ENCODE assay signal across 32 cellular contexts in genomic region chr5:5385326-5385725, GRCh38.
"Had no signal": no experiment of that assay in that cellular context is flagged by ENCODE, and none has a peak within 500 bp of the region (broad histone marks: within the 10 kb centered on the region; RNA-seq: fewer than 3 reads in every experiment).

No MANE protein-coding gene starts in this region.

- H3K36me3 ChIP-seq: brain microvascular endothelial cell, WERI-Rb-1 had no signal

- H3K27ac ChIP-seq: brain microvascular endothelial cell, coronary artery, WERI-Rb-1 had no signal

- H3K27ac Mint-ChIP-seq: activated B cell treated with CpG ODN at 0.5 μM for 24 hours; activated CD4-positive, alpha-beta memory T cell treated with anti-CD3 and anti-CD28 coated beads for 36 hours; activated CD4-positive, alpha-beta T cell treated with anti-CD3 and anti-CD28 coated beads for 36 hours; activated CD4-positive, alpha-beta T cell treated with anti-CD3 and anti-CD28 coated beads, Interleukin-2, amount 10 ng/mL, durations not matched to agents 24 days and 14 days; activated CD8-positive, alpha-beta memory T cell treated with anti-CD3 and anti-CD28 coated beads, Interleukin-2, amount 10 ng/mL, durations not matched to agents 7 days and 5 days; activated CD8-positive, alpha-beta T cell treated with anti-CD3 and anti-CD28 coated beads, Interleukin-2, amount 10 ng/mL, durations not matched to agents 7 days and 5 days; activated naive CD4-positive, alpha-beta T cell treated with anti-CD3 and anti-CD28 coated beads for 36 hours; activated naive CD4-positive, alpha-beta T cell treated with anti-CD3 and anti-CD28 coated beads, Interleukin-2, amount 50 U/mL, for 24 hours; activated naive CD8-positive, alpha-beta T cell treated with anti-CD3 and anti-CD28 coated beads for 36 hours; activated naive CD8-positive, alpha-beta T cell treated with anti-CD3 and anti-CD28 coated beads, Interleukin-2, amount 50 U/mL, for 24 hours; activated T-helper 1 cell treated with anti-CD3 and anti-CD28 coated beads, Interleukin-12 subunit alpha, Interleukin-12 subunit beta, Interleukin-2, Interleukin-4 antibody, amounts not matched to agents 30 ng/mL and 10 ng/mL and 1 ng/mL, durations not matched to agents 14 hours and 24 hours and 36 hours; activated T-helper 2 cell treated with anti-CD3 and anti-CD28 coated beads, Interferon-gamma antibody, Interleukin-2, Interleukin-4, amounts not matched to agents 10 μg/mL and 5 μg/mL and 100 μg/mL, durations not matched to agents 14 hours and 24 hours and 36 hours; dendritic cell treated with granulocyte-macrophage colony-stimulating factor and Interleukin-4, amounts not matched to agents 40 ng/mL and 50 ng/mL, for 4 days; endodermal cell; T-helper 17 cell; T-helper 2 cell treated with Interferon-gamma antibody and Interleukin-4, amounts not matched to agents 5 μg/mL and 100 μg/mL, for 36 hours had no signal

- H3K36me3 Mint-ChIP-seq: activated CD4-positive, alpha-beta memory T cell treated with anti-CD3 and anti-CD28 coated beads for 36 hours; activated CD8-positive, alpha-beta memory T cell treated with anti-CD3 and anti-CD28 coated beads, Interleukin-2, amount 10 ng/mL, durations not matched to agents 7 days and 5 days; activated naive CD4-positive, alpha-beta T cell treated with anti-CD3 and anti-CD28 coated beads, Interleukin-2, amount 50 U/mL, for 24 hours; activated naive CD8-positive, alpha-beta T cell treated with anti-CD3 and anti-CD28 coated beads for 36 hours had no signal

- H3K4me1 Mint-ChIP-seq: activated B cell treated with CpG ODN at 0.5 μM for 24 hours; activated CD4-positive, alpha-beta T cell treated with anti-CD3 and anti-CD28 coated beads for 36 hours; activated CD4-positive, alpha-beta T cell treated with anti-CD3 and anti-CD28 coated beads, Interleukin-2, amount 10 ng/mL, durations not matched to agents 24 days and 14 days; activated CD8-positive, alpha-beta memory T cell treated with anti-CD3 and anti-CD28 coated beads, Interleukin-2, amount 10 ng/mL, durations not matched to agents 7 days and 5 days; activated naive CD4-positive, alpha-beta T cell treated with anti-CD3 and anti-CD28 coated beads, Interleukin-2, amount 50 U/mL, for 24 hours; activated naive CD8-positive, alpha-beta T cell treated with anti-CD3 and anti-CD28 coated beads for 36 hours; activated naive CD8-positive, alpha-beta T cell treated with anti-CD3 and anti-CD28 coated beads, Interleukin-2, amount 50 U/mL, for 24 hours; central memory CD8-positive, alpha-beta T cell; endodermal cell; T-helper 17 cell had no signal

- DNase-seq: activated B cell treated with CpG ODN at 0.5 μM for 24 hours; activated CD4-positive, alpha-beta memory T cell treated with anti-CD3 and anti-CD28 coated beads for 36 hours; activated CD4-positive, alpha-beta T cell treated with anti-CD3 and anti-CD28 coated beads for 36 hours; activated CD4-positive, alpha-beta T cell treated with anti-CD3 and anti-CD28 coated beads, Interleukin-2, amount 10 ng/mL, durations not matched to agents 24 days and 14 days; activated CD4-positive, CD25-positive, alpha-beta regulatory T cell treated with anti-CD3 and anti-CD28 coated beads, Interleukin-2, amount 50 U/mL, for 72 hours; activated CD8-positive, alpha-beta memory T cell treated with anti-CD3 and anti-CD28 coated beads, Interleukin-2, amount 10 ng/mL, durations not matched to agents 7 days and 5 days; activated CD8-positive, alpha-beta memory T cell treated with anti-CD3 and anti-CD28 coated beads, Interleukin-2, amount 50 U/mL, for 4 hours; activated CD8-positive, alpha-beta T cell treated with anti-CD3 and anti-CD28 coated beads, Interleukin-2, amount 10 ng/mL, durations not matched to agents 7 days and 5 days; activated effector memory CD4-positive, alpha-beta T cell treated with anti-CD3 and anti-CD28 coated beads, Interleukin-2, amount 50 U/mL, for 16 hours; activated naive CD4-positive, alpha-beta T cell treated with anti-CD3 and anti-CD28 coated beads for 36 hours; activated naive CD8-positive, alpha-beta T cell treated with anti-CD3 and anti-CD28 coated beads for 36 hours; activated naive CD8-positive, alpha-beta T cell treated with anti-CD3 and anti-CD28 coated beads, Interleukin-2, amount 50 U/mL, for 24 hours; activated T-cell treated with anti-CD3 and anti-CD28 coated beads, Interleukin-2, amount 50 U/mL, for 1 hour; activated T-cell treated with anti-CD3 and anti-CD28 coated beads, Interleukin-2, amount 50 U/mL, for 48 hours; brain microvascular endothelial cell; dorsolateral prefrontal cortex; effector memory CD4-positive, alpha-beta T cell; endodermal cell; foreskin fibroblast; glutamatergic neuron; T-helper 1 cell; T-helper 17 cell; T1000; WERI-Rb-1 had no signal

- ATAC-seq: activated CD4-positive, alpha-beta T cell treated with anti-CD3 and anti-CD28 coated beads for 36 hours; activated CD8-positive, alpha-beta memory T cell treated with anti-CD3 and anti-CD28 coated beads, Interleukin-2, amount 10 ng/mL, durations not matched to agents 7 days and 5 days; activated CD8-positive, alpha-beta T cell treated with anti-CD3 and anti-CD28 coated beads, Interleukin-2, amount 10 ng/mL, durations not matched to agents 7 days and 5 days; activated naive CD8-positive, alpha-beta T cell treated with anti-CD3 and anti-CD28 coated beads, Interleukin-2, amount 50 U/mL, for 24 hours; esophagus mucosa; T-helper 17 cell had no signal

- H3K27me3 Mint-ChIP-seq: activated B cell treated with CpG ODN at 0.5 μM for 24 hours; activated CD4-positive, alpha-beta memory T cell treated with anti-CD3 and anti-CD28 coated beads for 36 hours; activated CD4-positive, alpha-beta T cell treated with anti-CD3 and anti-CD28 coated beads for 36 hours; activated CD4-positive, alpha-beta T cell treated with anti-CD3 and anti-CD28 coated beads, Interleukin-2, amount 10 ng/mL, durations not matched to agents 24 days and 14 days; activated CD8-positive, alpha-beta memory T cell treated with anti-CD3 and anti-CD28 coated beads, Interleukin-2, amount 10 ng/mL, durations not matched to agents 7 days and 5 days; activated naive CD4-positive, alpha-beta T cell treated with anti-CD3 and anti-CD28 coated beads, Interleukin-2, amount 50 U/mL, for 24 hours; activated naive CD8-positive, alpha-beta T cell treated with anti-CD3 and anti-CD28 coated beads for 36 hours; activated naive CD8-positive, alpha-beta T cell treated with anti-CD3 and anti-CD28 coated beads, Interleukin-2, amount 50 U/mL, for 24 hours; dendritic cell treated with granulocyte-macrophage colony-stimulating factor and Interleukin-4, amounts not matched to agents 40 ng/mL and 50 ng/mL, for 4 days had no signal

- H3K9me3 Mint-ChIP-seq: activated B cell treated with CpG ODN at 0.5 μM for 24 hours; activated CD4-positive, alpha-beta memory T cell treated with anti-CD3 and anti-CD28 coated beads for 36 hours; activated CD4-positive, alpha-beta T cell treated with anti-CD3 and anti-CD28 coated beads, Interleukin-2, amount 10 ng/mL, durations not matched to agents 24 days and 14 days; activated naive CD4-positive, alpha-beta T cell treated with anti-CD3 and anti-CD28 coated beads for 36 hours; activated naive CD4-positive, alpha-beta T cell treated with anti-CD3 and anti-CD28 coated beads, Interleukin-2, amount 50 U/mL, for 24 hours; activated naive CD8-positive, alpha-beta T cell treated with anti-CD3 and anti-CD28 coated beads for 36 hours; activated naive CD8-positive, alpha-beta T cell treated with anti-CD3 and anti-CD28 coated beads, Interleukin-2, amount 50 U/mL, for 24 hours; activated T-helper 1 cell treated with anti-CD3 and anti-CD28 coated beads, Interleukin-12 subunit alpha, Interleukin-12 subunit beta, Interleukin-2, Interleukin-4 antibody, amounts not matched to agents 30 ng/mL and 10 ng/mL and 1 ng/mL, durations not matched to agents 14 hours and 24 hours and 36 hours; activated T-helper 2 cell treated with anti-CD3 and anti-CD28 coated beads, Interferon-gamma antibody, Interleukin-2, Interleukin-4, amounts not matched to agents 10 μg/mL and 5 μg/mL and 100 μg/mL, durations not matched to agents 14 hours and 24 hours and 36 hours; central memory CD8-positive, alpha-beta T cell; T-helper 2 cell treated with Interferon-gamma antibody and Interleukin-4, amounts not matched to agents 5 μg/mL and 100 μg/mL, for 36 hours had no signal

- H3K27me3 ChIP-seq: brain microvascular endothelial cell, dorsolateral prefrontal cortex had no signal

- H3K4me3 ChIP-seq: coronary artery, dorsolateral prefrontal cortex had no signal

- H3K4me3 Mint-ChIP-seq: activated B cell treated with CpG ODN at 0.5 μM for 24 hours; activated CD4-positive, alpha-beta memory T cell treated with anti-CD3 and anti-CD28 coated beads for 36 hours; activated CD4-positive, alpha-beta T cell treated with anti-CD3 and anti-CD28 coated beads for 36 hours; activated CD4-positive, alpha-beta T cell treated with anti-CD3 and anti-CD28 coated beads, Interleukin-2, amount 10 ng/mL, durations not matched to agents 24 days and 14 days; activated CD8-positive, alpha-beta memory T cell treated with anti-CD3 and anti-CD28 coated beads, Interleukin-2, amount 10 ng/mL, durations not matched to agents 7 days and 5 days; activated CD8-positive, alpha-beta T cell treated with anti-CD3 and anti-CD28 coated beads, Interleukin-2, amount 10 ng/mL, durations not matched to agents 7 days and 5 days; activated naive CD4-positive, alpha-beta T cell treated with anti-CD3 and anti-CD28 coated beads for 36 hours; activated naive CD4-positive, alpha-beta T cell treated with anti-CD3 and anti-CD28 coated beads, Interleukin-2, amount 50 U/mL, for 24 hours; activated naive CD8-positive, alpha-beta T cell treated with anti-CD3 and anti-CD28 coated beads for 36 hours; activated naive CD8-positive, alpha-beta T cell treated with anti-CD3 and anti-CD28 coated beads, Interleukin-2, amount 50 U/mL, for 24 hours; activated T-helper 1 cell treated with anti-CD3 and anti-CD28 coated beads, Interleukin-12 subunit alpha, Interleukin-12 subunit beta, Interleukin-2, Interleukin-4 antibody, amounts not matched to agents 30 ng/mL and 10 ng/mL and 1 ng/mL, durations not matched to agents 14 hours and 24 hours and 36 hours; central memory CD8-positive, alpha-beta T cell; dendritic cell treated with granulocyte-macrophage colony-stimulating factor and Interleukin-4, amounts not matched to agents 40 ng/mL and 50 ng/mL, for 4 days; endodermal cell; T-helper 17 cell; T-helper 2 cell treated with Interferon-gamma antibody and Interleukin-4, amounts not matched to agents 5 μg/mL and 100 μg/mL, for 36 hours had no signal
